Comparison of ENCODE assay signal across 1 cellular context in the genomic region with DNA sequence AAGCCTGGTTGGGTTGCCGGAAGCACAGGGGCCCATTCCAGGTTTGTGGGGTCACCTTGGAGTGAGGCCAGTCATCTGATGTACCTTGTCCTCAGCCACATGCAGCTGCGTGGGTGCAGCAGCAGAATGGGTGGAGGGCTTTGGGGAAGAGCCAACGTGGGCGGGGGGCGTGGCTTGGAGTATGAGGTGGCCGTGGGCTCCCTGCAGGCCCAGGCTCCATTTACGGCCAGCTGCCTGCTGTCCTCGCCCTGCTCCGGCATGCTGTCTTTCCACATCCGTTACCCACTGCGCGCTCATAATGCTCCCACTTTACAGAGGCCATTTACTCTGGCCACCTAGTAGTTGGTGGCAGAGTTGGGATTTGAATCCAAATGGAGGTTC.
TF ChIP-seq lines count a peak whose summit lies in the region.

No MANE protein-coding gene starts in this region.

TF ChIP-seq in HepG2, 621 proteins besides CTCF, POLR2A, EP300 and RAD21 (continued from another document and continues in another):
- TF ChIP-seq, protein P1, sequence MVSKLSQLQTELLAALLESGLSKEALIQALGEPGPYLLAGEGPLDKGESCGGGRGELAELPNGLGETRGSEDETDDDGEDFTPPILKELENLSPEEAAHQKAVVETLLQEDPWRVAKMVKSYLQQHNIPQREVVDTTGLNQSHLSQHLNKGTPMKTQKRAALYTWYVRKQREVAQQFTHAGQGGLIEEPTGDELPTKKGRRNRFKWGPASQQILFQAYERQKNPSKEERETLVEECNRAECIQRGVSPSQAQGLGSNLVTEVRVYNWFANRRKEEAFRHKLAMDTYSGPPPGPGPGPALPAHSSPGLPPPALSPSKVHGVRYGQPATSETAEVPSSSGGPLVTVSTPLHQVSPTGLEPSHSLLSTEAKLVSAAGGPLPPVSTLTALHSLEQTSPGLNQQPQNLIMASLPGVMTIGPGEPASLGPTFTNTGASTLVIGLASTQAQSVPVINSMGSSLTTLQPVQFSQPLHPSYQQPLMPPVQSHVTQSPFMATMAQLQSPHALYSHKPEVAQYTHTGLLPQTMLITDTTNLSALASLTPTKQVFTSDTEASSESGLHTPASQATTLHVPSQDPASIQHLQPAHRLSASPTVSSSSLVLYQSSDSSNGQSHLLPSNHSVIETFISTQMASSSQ (IDR thresholded peaks at IDR 0.05; ENCODE audit: low read depth): no peak
- TF ChIP-seq, protein P1 (CRISPR knock-in tag; IDR thresholded peaks at IDR 0.05; ENCODE audit: borderline replicate concordance): no peak
- TF ChIP-seq ELF4 (CRISPR knock-in tag; IDR thresholded peaks at IDR 0.05; ENCODE audit: borderline replicate concordance) (no peak), PPARG (CRISPR knock-in tag; conservative IDR thresholded peaks at IDR 0.05) (no peak), ZNF205 (CRISPR knock-in tag; IDR thresholded peaks at IDR 0.05) (peak; percentile 30; the same call in 1 of the 2 replicates), ZNF329 (CRISPR knock-in tag; IDR thresholded peaks at IDR 0.05; ENCODE audit: low read depth) (no peak), ZNF672 (CRISPR knock-in tag; IDR thresholded peaks at IDR 0.05) (no peak), ZNF878 (CRISPR knock-in tag; IDR thresholded peaks at IDR 0.05) (no peak), ELF1 (CRISPR knock-in tag; IDR thresholded peaks at IDR 0.05) (no peak), ZBTB38 (CRISPR knock-in tag; IDR thresholded peaks at IDR 0.05) (peak; percentile 96), POLR2AphosphoS5 (IDR thresholded peaks at IDR 0.05; ENCODE audit: low read depth, low read length) (no peak; the same call in 1 of the 2 replicates), ZSCAN21 (CRISPR knock-in tag; IDR thresholded peaks at IDR 0.05; ENCODE audit: borderline replicate concordance) (no peak), MAFG (CRISPR knock-in tag; IDR thresholded peaks at IDR 0.05) (0 out of 2 replicates have a peak, but pooled peaks have one; percentile 22), ZNF496 (CRISPR knock-in tag; IDR thresholded peaks at IDR 0.05; ENCODE audit: insufficient replicate concordance) (no peak), ZNF564 (CRISPR knock-in tag; IDR thresholded peaks at IDR 0.05) (no peak), KLF16 (CRISPR knock-in tag; IDR thresholded peaks at IDR 0.05) (0 out of 4 replicates have a peak, but pooled peaks of 1 of the 2 experiments have one; percentile 44), ZNF749 (CRISPR knock-in tag; IDR thresholded peaks at IDR 0.05; ENCODE audit: borderline replicate concordance) (no peak), GABPB1 (CRISPR knock-in tag; IDR thresholded peaks at IDR 0.05) (peak; percentile 38; the same call in 1 of the 2 replicates), ZNF652 (CRISPR knock-in tag; IDR thresholded peaks at IDR 0.05; ENCODE audit: borderline replicate concordance, low read depth) (no peak), AHR (CRISPR knock-in tag; IDR thresholded peaks at IDR 0.05) (no peak), KDM1A (CRISPR knock-in tag; IDR thresholded peaks at IDR 0.05) (no peak), ZNF180 (CRISPR knock-in tag; IDR thresholded peaks at IDR 0.05; ENCODE audit: borderline replicate concordance, low read depth) (no peak), HIVEP1 (CRISPR knock-in tag; IDR thresholded peaks at IDR 0.05) (0 out of 2 replicates have a peak, but pooled peaks have one; percentile 54), ZNF790 (CRISPR knock-in tag; IDR thresholded peaks at IDR 0.05; ENCODE audit: borderline replicate concordance) (no peak), ZFAT (CRISPR knock-in tag; conservative IDR thresholded peaks at IDR 0.05) (no peak), DNMT1 (CRISPR knock-in tag; IDR thresholded peaks at IDR 0.05) (0 out of 2 replicates have a peak, but pooled peaks have one; percentile 74), SIX4 (CRISPR knock-in tag; IDR thresholded peaks at IDR 0.05) (no peak), SAFB2 (CRISPR knock-in tag; IDR thresholded peaks at IDR 0.05; ENCODE audit: borderline replicate concordance, low read depth) (peak; percentile 88; the same call in 1 of the 2 replicates), MAFF (IDR thresholded peaks at IDR 0.05; ENCODE audit: low read depth, low read length) (no peak), ZFP41 (CRISPR knock-in tag; IDR thresholded peaks at IDR 0.05; ENCODE audit: borderline replicate concordance) (no peak), KLF6 (CRISPR knock-in tag; IDR thresholded peaks at IDR 0.05) (no peak)
- TF ChIP-seq, protein P2, sequence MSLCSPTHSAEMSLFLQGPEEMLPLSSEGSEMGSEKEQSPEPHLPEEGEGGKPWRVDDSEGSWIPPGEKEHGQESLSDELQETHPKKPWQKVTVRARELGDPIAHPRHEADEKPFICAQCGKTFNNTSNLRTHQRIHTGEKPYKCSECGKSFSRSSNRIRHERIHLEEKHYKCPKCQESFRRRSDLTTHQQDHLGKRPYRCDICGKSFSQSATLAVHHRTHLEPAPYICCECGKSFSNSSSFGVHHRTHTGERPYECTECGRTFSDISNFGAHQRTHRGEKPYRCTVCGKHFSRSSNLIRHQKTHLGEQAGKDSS (CRISPR knock-in tag; IDR thresholded peaks at IDR 0.05; ENCODE audit: borderline replicate concordance, low read depth): 0 out of 2 replicates have a peak, but pooled peaks have one; percentile 8
- TF ChIP-seq, protein P3, sequence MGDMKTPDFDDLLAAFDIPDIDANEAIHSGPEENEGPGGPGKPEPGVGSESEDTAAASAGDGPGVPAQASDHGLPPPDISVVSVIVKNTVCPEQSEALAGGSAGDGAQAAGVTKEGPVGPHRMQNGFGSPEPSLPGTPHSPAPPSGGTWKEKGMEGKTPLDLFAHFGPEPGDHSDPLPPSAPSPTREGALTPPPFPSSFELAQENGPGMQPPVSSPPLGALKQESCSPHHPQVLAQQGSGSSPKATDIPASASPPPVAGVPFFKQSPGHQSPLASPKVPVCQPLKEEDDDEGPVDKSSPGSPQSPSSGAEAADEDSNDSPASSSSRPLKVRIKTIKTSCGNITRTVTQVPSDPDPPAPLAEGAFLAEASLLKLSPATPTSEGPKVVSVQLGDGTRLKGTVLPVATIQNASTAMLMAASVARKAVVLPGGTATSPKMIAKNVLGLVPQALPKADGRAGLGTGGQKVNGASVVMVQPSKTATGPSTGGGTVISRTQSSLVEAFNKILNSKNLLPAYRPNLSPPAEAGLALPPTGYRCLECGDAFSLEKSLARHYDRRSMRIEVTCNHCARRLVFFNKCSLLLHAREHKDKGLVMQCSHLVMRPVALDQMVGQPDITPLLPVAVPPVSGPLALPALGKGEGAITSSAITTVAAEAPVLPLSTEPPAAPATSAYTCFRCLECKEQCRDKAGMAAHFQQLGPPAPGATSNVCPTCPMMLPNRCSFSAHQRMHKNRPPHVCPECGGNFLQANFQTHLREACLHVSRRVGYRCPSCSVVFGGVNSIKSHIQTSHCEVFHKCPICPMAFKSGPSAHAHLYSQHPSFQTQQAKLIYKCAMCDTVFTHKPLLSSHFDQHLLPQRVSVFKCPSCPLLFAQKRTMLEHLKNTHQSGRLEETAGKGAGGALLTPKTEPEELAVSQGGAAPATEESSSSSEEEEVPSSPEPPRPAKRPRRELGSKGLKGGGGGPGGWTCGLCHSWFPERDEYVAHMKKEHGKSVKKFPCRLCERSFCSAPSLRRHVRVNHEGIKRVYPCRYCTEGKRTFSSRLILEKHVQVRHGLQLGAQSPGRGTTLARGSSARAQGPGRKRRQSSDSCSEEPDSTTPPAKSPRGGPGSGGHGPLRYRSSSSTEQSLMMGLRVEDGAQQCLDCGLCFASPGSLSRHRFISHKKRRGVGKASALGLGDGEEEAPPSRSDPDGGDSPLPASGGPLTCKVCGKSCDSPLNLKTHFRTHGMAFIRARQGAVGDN (CRISPR knock-in tag; IDR thresholded peaks at IDR 0.05): peak; percentile 85
- TF ChIP-seq, protein P4, sequence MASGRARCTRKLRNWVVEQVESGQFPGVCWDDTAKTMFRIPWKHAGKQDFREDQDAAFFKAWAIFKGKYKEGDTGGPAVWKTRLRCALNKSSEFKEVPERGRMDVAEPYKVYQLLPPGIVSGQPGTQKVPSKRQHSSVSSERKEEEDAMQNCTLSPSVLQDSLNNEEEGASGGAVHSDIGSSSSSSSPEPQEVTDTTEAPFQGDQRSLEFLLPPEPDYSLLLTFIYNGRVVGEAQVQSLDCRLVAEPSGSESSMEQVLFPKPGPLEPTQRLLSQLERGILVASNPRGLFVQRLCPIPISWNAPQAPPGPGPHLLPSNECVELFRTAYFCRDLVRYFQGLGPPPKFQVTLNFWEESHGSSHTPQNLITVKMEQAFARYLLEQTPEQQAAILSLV (CRISPR knock-in tag; IDR thresholded peaks at IDR 0.05; ENCODE audit: borderline replicate concordance): peak; percentile 47; the same call in 1 of the 2 replicates
- TF ChIP-seq, protein P5, sequence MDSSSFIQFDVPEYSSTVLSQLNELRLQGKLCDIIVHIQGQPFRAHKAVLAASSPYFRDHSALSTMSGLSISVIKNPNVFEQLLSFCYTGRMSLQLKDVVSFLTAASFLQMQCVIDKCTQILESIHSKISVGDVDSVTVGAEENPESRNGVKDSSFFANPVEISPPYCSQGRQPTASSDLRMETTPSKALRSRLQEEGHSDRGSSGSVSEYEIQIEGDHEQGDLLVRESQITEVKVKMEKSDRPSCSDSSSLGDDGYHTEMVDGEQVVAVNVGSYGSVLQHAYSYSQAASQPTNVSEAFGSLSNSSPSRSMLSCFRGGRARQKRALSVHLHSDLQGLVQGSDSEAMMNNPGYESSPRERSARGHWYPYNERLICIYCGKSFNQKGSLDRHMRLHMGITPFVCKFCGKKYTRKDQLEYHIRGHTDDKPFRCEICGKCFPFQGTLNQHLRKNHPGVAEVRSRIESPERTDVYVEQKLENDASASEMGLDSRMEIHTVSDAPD (CRISPR knock-in tag; IDR thresholded peaks at IDR 0.05): no peak
- TF ChIP-seq, protein P6, sequence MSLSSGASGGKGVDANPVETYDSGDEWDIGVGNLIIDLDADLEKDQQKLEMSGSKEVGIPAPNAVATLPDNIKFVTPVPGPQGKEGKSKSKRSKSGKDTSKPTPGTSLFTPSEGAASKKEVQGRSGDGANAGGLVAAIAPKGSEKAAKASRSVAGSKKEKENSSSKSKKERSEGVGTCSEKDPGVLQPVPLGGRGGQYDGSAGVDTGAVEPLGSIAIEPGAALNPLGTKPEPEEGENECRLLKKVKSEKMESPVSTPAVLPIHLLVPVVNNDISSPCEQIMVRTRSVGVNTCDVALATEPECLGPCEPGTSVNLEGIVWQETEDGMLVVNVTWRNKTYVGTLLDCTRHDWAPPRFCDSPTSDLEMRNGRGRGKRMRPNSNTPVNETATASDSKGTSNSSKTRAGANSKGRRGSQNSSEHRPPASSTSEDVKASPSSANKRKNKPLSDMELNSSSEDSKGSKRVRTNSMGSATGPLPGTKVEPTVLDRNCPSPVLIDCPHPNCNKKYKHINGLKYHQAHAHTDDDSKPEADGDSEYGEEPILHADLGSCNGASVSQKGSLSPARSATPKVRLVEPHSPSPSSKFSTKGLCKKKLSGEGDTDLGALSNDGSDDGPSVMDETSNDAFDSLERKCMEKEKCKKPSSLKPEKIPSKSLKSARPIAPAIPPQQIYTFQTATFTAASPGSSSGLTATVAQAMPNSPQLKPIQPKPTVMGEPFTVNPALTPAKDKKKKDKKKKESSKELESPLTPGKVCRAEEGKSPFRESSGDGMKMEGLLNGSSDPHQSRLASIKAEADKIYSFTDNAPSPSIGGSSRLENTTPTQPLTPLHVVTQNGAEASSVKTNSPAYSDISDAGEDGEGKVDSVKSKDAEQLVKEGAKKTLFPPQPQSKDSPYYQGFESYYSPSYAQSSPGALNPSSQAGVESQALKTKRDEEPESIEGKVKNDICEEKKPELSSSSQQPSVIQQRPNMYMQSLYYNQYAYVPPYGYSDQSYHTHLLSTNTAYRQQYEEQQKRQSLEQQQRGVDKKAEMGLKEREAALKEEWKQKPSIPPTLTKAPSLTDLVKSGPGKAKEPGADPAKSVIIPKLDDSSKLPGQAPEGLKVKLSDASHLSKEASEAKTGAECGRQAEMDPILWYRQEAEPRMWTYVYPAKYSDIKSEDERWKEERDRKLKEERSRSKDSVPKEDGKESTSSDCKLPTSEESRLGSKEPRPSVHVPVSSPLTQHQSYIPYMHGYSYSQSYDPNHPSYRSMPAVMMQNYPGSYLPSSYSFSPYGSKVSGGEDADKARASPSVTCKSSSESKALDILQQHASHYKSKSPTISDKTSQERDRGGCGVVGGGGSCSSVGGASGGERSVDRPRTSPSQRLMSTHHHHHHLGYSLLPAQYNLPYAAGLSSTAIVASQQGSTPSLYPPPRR (CRISPR knock-in tag; IDR thresholded peaks at IDR 0.05; ENCODE audit: borderline replicate concordance): 0 out of 2 replicates have a peak, but pooled peaks have one; percentile 16
- TF ChIP-seq, protein P7, sequence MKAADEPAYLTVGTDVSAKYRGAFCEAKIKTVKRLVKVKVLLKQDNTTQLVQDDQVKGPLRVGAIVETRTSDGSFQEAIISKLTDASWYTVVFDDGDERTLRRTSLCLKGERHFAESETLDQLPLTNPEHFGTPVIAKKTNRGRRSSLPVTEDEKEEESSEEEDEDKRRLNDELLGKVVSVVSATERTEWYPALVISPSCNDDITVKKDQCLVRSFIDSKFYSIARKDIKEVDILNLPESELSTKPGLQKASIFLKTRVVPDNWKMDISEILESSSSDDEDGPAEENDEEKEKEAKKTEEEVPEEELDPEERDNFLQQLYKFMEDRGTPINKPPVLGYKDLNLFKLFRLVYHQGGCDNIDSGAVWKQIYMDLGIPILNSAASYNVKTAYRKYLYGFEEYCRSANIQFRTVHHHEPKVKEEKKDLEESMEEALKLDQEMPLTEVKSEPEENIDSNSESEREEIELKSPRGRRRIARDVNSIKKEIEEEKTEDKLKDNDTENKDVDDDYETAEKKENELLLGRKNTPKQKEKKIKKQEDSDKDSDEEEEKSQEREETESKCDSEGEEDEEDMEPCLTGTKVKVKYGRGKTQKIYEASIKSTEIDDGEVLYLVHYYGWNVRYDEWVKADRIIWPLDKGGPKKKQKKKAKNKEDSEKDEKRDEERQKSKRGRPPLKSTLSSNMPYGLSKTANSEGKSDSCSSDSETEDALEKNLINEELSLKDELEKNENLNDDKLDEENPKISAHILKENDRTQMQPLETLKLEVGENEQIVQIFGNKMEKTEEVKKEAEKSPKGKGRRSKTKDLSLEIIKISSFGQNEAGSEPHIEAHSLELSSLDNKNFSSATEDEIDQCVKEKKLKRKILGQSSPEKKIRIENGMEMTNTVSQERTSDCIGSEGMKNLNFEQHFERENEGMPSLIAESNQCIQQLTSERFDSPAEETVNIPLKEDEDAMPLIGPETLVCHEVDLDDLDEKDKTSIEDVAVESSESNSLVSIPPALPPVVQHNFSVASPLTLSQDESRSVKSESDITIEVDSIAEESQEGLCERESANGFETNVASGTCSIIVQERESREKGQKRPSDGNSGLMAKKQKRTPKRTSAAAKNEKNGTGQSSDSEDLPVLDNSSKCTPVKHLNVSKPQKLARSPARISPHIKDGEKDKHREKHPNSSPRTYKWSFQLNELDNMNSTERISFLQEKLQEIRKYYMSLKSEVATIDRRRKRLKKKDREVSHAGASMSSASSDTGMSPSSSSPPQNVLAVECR (CRISPR knock-in tag; IDR thresholded peaks at IDR 0.05; ENCODE audit: borderline replicate concordance): 0 out of 2 replicates have a peak, but pooled peaks have one; percentile 4
